In genomic region chr1:88683848-88684481, GRCh38 we compare ENCODE assay signal across 1 cellular context.
TF ChIP-seq lines count a peak whose summit lies in the region.

TSS of gene PKN2 (plus strand) at chr1:88684273. CDS start at chr1:88684581, 308 bp downstream.

TF ChIP-seq in K562, 482 proteins besides CTCF, POLR2A, EP300 and RAD21 (continued from another document):
- TF ChIP-seq KLF16 (IDR thresholded peaks at IDR 0.05) (no peak), RBM34 (IDR thresholded peaks at IDR 0.05; ENCODE audit: borderline replicate concordance, insufficient read depth, low read length) (no peak), HDGF (IDR thresholded peaks at IDR 0.05) (no peak)
